ENCODE assay signal across 1 cellular context in the genomic region with DNA sequence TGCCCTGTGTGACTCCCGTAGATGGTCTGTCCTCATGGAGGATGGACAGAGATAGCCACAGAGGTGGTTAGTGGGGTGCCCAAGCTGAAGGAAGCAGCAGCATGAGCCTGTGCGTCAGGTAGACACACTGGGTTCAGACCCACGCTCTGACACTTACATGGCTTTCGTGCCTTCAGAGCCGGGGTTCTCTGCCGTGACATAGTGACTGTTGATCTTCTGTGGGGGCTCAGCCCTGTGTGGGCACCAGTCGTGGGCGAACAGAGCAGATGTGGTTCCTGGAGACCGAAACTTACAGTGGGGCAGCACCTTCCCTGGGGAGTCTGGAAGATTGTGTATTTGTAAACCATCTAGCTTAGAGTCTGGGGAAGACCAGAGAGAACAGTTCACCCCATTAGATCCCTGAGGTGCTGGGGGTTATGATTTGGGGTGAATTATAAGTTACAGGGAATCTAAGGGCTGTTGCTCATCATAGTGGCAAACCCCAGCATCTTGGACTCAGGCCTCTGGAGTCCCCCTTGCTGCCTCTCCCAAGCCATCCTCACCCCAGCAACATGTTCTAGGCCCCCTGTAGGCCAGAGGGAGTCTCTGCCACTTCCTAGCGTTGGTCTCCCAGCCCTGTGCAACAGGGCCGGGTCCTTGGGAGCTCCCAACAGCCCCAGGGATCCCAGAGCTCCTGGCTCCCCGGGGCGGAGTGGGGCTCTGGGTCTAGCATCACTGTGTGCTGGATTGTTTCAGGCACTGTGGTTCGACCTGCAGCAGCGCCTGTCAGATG.
TF ChIP-seq lines count a peak whose summit lies in the region.

No MANE protein-coding gene starts in this region.

TF ChIP-seq in WTC11, 78 proteins besides CTCF, POLR2A, EP300 and RAD21 (continued from another document):
- TF ChIP-seq ZNF219 (CRISPR knock-in tag; IDR thresholded peaks at IDR 0.05; ENCODE audit: borderline replicate concordance) (no peak), ZNF138 (CRISPR knock-in tag; conservative IDR thresholded peaks at IDR 0.05) (no peak), SMAD4 (CRISPR knock-in tag; IDR thresholded peaks at IDR 0.05) (no peak), ZNF263 (CRISPR knock-in tag; IDR thresholded peaks at IDR 0.05; ENCODE audit: low read depth) (no peak), ERG (CRISPR knock-in tag; IDR thresholded peaks at IDR 0.05) (no peak), USF2 (CRISPR knock-in tag; IDR thresholded peaks at IDR 0.05) (no peak), PREB (CRISPR knock-in tag; IDR thresholded peaks at IDR 0.05; ENCODE audit: borderline replicate concordance) (no peak), E2F1 (CRISPR knock-in tag; IDR thresholded peaks at IDR 0.05) (no peak)
- TF ChIP-seq, protein P1, sequence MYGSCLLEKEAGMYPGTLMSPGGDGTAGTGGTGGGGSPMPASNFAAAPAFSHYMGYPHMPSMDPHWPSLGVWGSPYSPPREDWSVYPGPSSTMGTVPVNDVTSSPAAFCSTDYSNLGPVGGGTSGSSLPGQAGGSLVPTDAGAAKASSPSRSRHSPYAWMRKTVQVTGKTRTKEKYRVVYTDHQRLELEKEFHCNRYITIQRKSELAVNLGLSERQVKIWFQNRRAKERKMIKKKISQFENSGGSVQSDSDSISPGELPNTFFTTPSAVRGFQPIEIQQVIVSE (CRISPR knock-in tag; IDR thresholded peaks at IDR 0.05; ENCODE audit: borderline replicate concordance): no peak
- TF ChIP-seq, protein P2, sequence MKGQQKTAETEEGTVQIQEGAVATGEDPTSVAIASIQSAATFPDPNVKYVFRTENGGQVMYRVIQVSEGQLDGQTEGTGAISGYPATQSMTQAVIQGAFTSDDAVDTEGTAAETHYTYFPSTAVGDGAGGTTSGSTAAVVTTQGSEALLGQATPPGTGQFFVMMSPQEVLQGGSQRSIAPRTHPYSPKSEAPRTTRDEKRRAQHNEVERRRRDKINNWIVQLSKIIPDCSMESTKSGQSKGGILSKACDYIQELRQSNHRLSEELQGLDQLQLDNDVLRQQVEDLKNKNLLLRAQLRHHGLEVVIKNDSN (CRISPR knock-in tag; IDR thresholded peaks at IDR 0.05): no peak
TF ChIP-seq in WTC11: peak in this region for 0.
